Comparison of ENCODE assay signal across 8 cellular contexts in the genomic region with DNA sequence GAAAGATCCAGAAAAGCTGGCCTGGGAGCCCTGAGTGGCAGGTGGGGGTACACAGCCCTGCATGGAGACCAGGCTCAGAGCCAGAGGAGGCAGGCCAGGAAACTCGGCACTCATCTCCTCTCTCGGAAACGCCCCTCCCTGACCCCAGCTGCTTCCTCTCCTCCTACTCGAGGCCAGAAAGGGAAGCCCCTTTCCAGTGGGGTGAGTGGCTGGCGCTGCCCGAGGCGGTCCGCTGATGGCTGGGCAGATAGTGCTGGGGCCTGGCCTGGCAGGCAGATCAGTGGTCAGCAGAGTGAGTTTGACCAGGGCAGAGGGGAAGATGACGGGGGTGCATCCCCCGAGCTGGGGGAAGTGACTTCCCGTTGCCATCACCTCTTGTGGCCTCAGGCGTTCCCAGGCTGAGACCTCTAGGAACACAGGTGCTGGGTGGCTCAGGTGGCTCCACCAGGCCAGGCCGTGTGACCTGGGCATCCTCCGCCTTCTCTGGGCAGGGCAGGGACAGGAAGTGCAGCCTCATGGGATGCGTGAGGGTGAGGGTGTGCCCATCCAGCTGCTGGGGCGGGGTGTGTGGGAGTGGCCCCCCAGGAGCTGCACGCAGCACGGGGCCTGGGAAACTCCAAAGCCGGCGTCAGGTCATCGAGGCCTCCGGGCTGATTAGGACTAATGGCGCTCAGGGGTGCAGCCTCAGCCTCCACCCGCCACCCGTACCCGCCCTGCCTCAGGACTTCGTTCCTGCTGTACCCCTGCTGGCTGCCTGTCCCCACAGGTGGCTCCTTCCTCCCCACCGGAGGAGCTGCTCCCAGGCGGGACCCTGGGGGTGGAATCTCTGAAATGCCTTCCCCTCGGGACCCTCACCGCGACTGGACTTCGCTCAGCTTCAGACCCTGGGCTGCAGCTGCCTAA. TPM values are rescaled to one million over a fixed set of nuclear protein-coding genes. Genes with fewer than 3 reads are reported as not detected.
DNase-seq lines count a peak whose midpoint lies in the region; ATAC-seq and TF ChIP-seq lines count a peak whose summit lies in the region.

No MANE protein-coding gene starts in this region.

- WGBS in esophagus, 2 donors, result 42 to 47% methylated on average over 28 to 33 of the region's 33 CpGs

- POLR2A ChIA-PET in activated B cell treated with CpG ODN at 0.5 μM for 24 hours (lab: Charles Lee), result interaction anchor here (0.5 to 6.3 kb wide), 12 partner anchors 8 to 199 kb away, joined by 3 to 80 read pairs (median 5); no protein-coding TSS in a partner anchor

- H3K36me3 Mint-ChIP-seq in activated B cell treated with CpG ODN at 0.5 μM for 24 hours (ENCODE audit: low read depth), result no peaks in the 10 kb centered on the region

- DNase-seq in NCI-H82 (lab: John Stamatoyannopoulos, UW), result peak; percentile 10
- DNase-seq in NCI-H82 treated with DMSO at 0.1 percent for 48 hours (lab: John Stamatoyannopoulos, UW; ENCODE audit: unreplicated experiment), result no peak
- peak in 1 of 2 experiments; percentile 84 for DNase-seq in HL-60 (ENCODE audit: low read depth in 1 of 2, low spot score in 1 of 2)
- DNase-seq in activated B cell treated with CpG ODN at 0.5 μM for 24 hours, result peak; percentile 37
- DNase-seq in posterior vena cava (ENCODE audit: low spot score), result peak; percentile 92
- no peak for DNase-seq in NCI-H446 treated with DMSO at 0.1 percent for 48 hours (lab: John Stamatoyannopoulos, UW)

- intact Hi-C loops in activated B cell treated with CpG ODN at 0.5 μM for 24 hours (cut with micrococcal nuclease), result loop anchor here (1.0 kb wide), 1 partner anchor 37 kb away; no protein-coding TSS in a partner anchor
- intact Hi-C loops in posterior vena cava (cut with DNase I), result no loop called here

- peaks cover 83% of the 10 kb centered on the region for H3K4me1 Mint-ChIP-seq in activated B cell treated with CpG ODN at 0.5 μM for 24 hours

- H3K27me3 Mint-ChIP-seq in activated B cell treated with CpG ODN at 0.5 μM for 24 hours, result no peaks in the 10 kb centered on the region

- H3K4me1 ChIP-seq in esophagus (ENCODE audit: control insufficient read depth in 2 of 2, insufficient read depth in 2 of 2, low read length in 1 of 2), result peaks cover 37 to 83% of the 10 kb centered on the region in 2 donors

- H3K9me3 ChIP-seq in esophagus (ENCODE audit: control insufficient read depth in 2 of 2, insufficient read depth in 1 of 2, low read depth in 1 of 2, low read length in 1 of 2), result no peaks in the 10 kb centered on the region

- H3K4me3 ChIP-seq in HL-60 (replicated peaks; ENCODE audit: insufficient read depth, low read length) (peak overlapping the region; percentile 34), esophagus (ENCODE audit: low read depth in 1 of 2, low read length in 2 of 2) (peak overlapping the region; percentile 5 to 32)

- no peak for TF ChIP-seq CTCF in HL-60 (IDR thresholded peaks at IDR 0.05; ENCODE audit: insufficient read depth, low read length)
- no peak for TF ChIP-seq CTCF in activated B cell treated with CpG ODN at 0.5 μM for 24 hours (IDR thresholded peaks at IDR 0.05)

- ATAC-seq in activated B cell treated with CpG ODN at 0.5 μM for 24 hours (ENCODE audit: low read depth) (peak; percentile 41), HG03469 (IDR thresholded peaks at IDR 0.05; ENCODE audit: unreplicated experiment) (no peak)

- H3K27ac ChIP-seq in HL-60 (replicated peaks) (peak overlapping the region; percentile 90), esophagus (ENCODE audit: low read depth in 2 of 2, low read length in 1 of 2) (peak overlapping the region; percentile 88 to 90)

- CTCF ChIA-PET in activated B cell treated with CpG ODN at 0.5 μM for 24 hours (lab: Charles Lee), result no interaction called here

- peaks cover 0 to 8% of the 10 kb centered on the region in 2 donors for H3K36me3 ChIP-seq in esophagus (ENCODE audit: control insufficient read depth in 2 of 2, insufficient read depth in 2 of 2, low read length in 1 of 2)

- no peaks in the 10 kb centered on the region for H3K9me3 Mint-ChIP-seq in activated B cell treated with CpG ODN at 0.5 μM for 24 hours

- no peaks in the 10 kb centered on the region for H3K27me3 ChIP-seq in HL-60 (ENCODE audit: insufficient read depth, poor library complexity, severe bottlenecking)
- no peaks in the 10 kb centered on the region for H3K27me3 ChIP-seq in esophagus (ENCODE audit: control insufficient read depth in 1 of 2, insufficient read depth in 2 of 2, low read length in 2 of 2)

- H3K4me3 Mint-ChIP-seq in activated B cell treated with CpG ODN at 0.5 μM for 24 hours, result peak overlapping the region; percentile 78

- H3K27ac Mint-ChIP-seq in activated B cell treated with CpG ODN at 0.5 μM for 24 hours, result peak overlapping the region; percentile 87

RNA-seq across cellular contexts. Expression of a gene that starts 5.8 kb away (rescaled TPM):
- total RNA-seq in activated B cell treated with CpG ODN at 0.5 μM for 24 hours (40.4 and 43.2 TPM in 2 replicates), posterior vena cava (10 to 100 TPM; 47.8 to 52.4 TPM)
- polyA plus RNA-seq in esophagus, result 10 to 100 TPM; 14.3 to 45.1 TPM

RNA-seq across cellular contexts. Expression of a gene that starts 42.5 kb away (rescaled TPM):
- total RNA-seq in activated B cell treated with CpG ODN at 0.5 μM for 24 hours (79.1 and 83.2 TPM in 2 replicates), posterior vena cava (10 to 100 TPM; 25.4 to 29.2 TPM)
- 10 to 100 TPM; 29.3 to 29.7 TPM for polyA plus RNA-seq in esophagus

RNA-seq across cellular contexts. Expression of a gene that starts 45.0 kb away (rescaled TPM):
- total RNA-seq in activated B cell treated with CpG ODN at 0.5 μM for 24 hours (326 and 340 TPM in 2 replicates), posterior vena cava (100 to 1,000 TPM; 297 to 327 TPM)
- 100 to 1,000 TPM; 102 to 156 TPM for polyA plus RNA-seq in esophagus

Comparison
In these comparisons a context has a peak if more than half of its experiments do, and no peak if none do; other contexts are left out.
1. DNase-seq: peak in NCI-H82 (single experiment), activated B cell treated with CpG ODN at 0.5 μM for 24 hours (single experiment) and posterior vena cava (single experiment); none in NCI-H82 treated with DMSO at 0.1 percent for 48 hours (single experiment) and NCI-H446 treated with DMSO at 0.1 percent for 48 hours (single experiment).